In genomic region chr9:87570000-87570834, GRCh38 we compare ENCODE assay signal across 12 cellular contexts.
DNase-seq lines count a peak whose midpoint lies in the region; ATAC-seq and TF ChIP-seq lines count a peak whose summit lies in the region.
"Had no signal": no experiment of that assay in that cellular context is flagged by ENCODE, and none has a peak within 500 bp of the region (broad histone marks: within the 10 kb centered on the region; RNA-seq: fewer than 3 reads in every experiment).

No MANE protein-coding gene starts in this region.

- peak overlapping the region in 1 of 8 donors; percentile 15 for H3K27ac Mint-ChIP-seq in CD8-positive, alpha-beta memory T cell
- H3K27ac Mint-ChIP-seq: activated naive CD4-positive, alpha-beta T cell treated with anti-CD3 and anti-CD28 coated beads, Interleukin-2, amount 50 U/mL, for 24 hours had no signal

- H3K4me1 ChIP-seq in right cardiac atrium (ENCODE audit: control insufficient read depth, insufficient read depth, low read length), result peaks cover 7% of the 10 kb centered on the region
- H3K4me1 ChIP-seq in liver (ENCODE audit: control insufficient read depth in 4 of 4, insufficient read depth in 4 of 4, low read length in 3 of 4), result peaks cover 24 to 80% (median 72%) of the 10 kb centered on the region in 4 donors
- no peaks in the 10 kb centered on the region for H3K4me1 ChIP-seq in CD8-positive, alpha-beta memory T cell (ENCODE audit: insufficient read depth, low read length)

- no peak overlapping the region for H3K4me3 ChIP-seq in right cardiac atrium (ENCODE audit: low read length)
- H3K4me3 ChIP-seq in liver (ENCODE audit: low read depth in 1 of 3, low read length in 3 of 3), result no peak overlapping the region
- no peak overlapping the region for H3K4me3 ChIP-seq in CD8-positive, alpha-beta memory T cell (ENCODE audit: low read length)
- H3K4me3 ChIP-seq: left ventricle myocardium inferior, tibial artery had no signal

- peak; percentile 44 to 55 for TF ChIP-seq RAD21 in liver (IDR thresholded peaks at IDR 0.05)

- no peaks in the 10 kb centered on the region for H3K36me3 Mint-ChIP-seq in CD8-positive, alpha-beta memory T cell
- H3K36me3 Mint-ChIP-seq: activated naive CD4-positive, alpha-beta T cell treated with anti-CD3 and anti-CD28 coated beads, Interleukin-2, amount 50 U/mL, for 24 hours had no signal

- POLR2A ChIA-PET in CD8-positive, alpha-beta memory T cell (lab: Charles Lee), result no interaction called here

- H3K4me3 Mint-ChIP-seq in CD8-positive, alpha-beta memory T cell, result no peak overlapping the region
- H3K4me3 Mint-ChIP-seq: activated naive CD4-positive, alpha-beta T cell treated with anti-CD3 and anti-CD28 coated beads, Interleukin-2, amount 50 U/mL, for 24 hours had no signal

- CTCF ChIA-PET in CD8-positive, alpha-beta memory T cell (lab: Charles Lee), result no interaction called here

- DNase-seq in Right ventricle myocardium superior (no peak), right cardiac atrium (no peak), NCI-H774 (lab: John Stamatoyannopoulos, UW) (peak; percentile 34), SK-N-DZ (ENCODE audit: low spot score) (no peak), activated gamma-delta T cell treated with Interleukin-2 at 50 U/mL for 16 hours (no peak), AG08395 (ENCODE audit: low spot score) (no peak)
- no peak for DNase-seq in CD8-positive, alpha-beta memory T cell
- DNase-seq: KG1, left ventricle myocardium inferior, tibial artery had no signal

- no peaks in the 10 kb centered on the region for H3K9me3 Mint-ChIP-seq in CD8-positive, alpha-beta memory T cell
- H3K9me3 Mint-ChIP-seq: activated naive CD4-positive, alpha-beta T cell treated with anti-CD3 and anti-CD28 coated beads, Interleukin-2, amount 50 U/mL, for 24 hours had no signal

- peaks cover 0 to 6% (median 1%) of the 10 kb centered on the region in 4 donors for H3K36me3 ChIP-seq in liver (ENCODE audit: control insufficient read depth in 4 of 4, insufficient read depth in 3 of 4, low read depth in 1 of 4, low read length in 3 of 4)
- no peaks in the 10 kb centered on the region for H3K36me3 ChIP-seq in CD8-positive, alpha-beta memory T cell (ENCODE audit: insufficient read depth, low read length)
- H3K36me3 ChIP-seq: left ventricle myocardium inferior, tibial artery had no signal

- no peak for TF ChIP-seq CTCF in liver (IDR thresholded peaks at IDR 0.05; ENCODE audit: low read depth, low read length, missing input control)

- H3K27me3 Mint-ChIP-seq in CD8-positive, alpha-beta memory T cell, result peaks cover 5% of the 10 kb centered on the region in 2 donors
- H3K27me3 Mint-ChIP-seq: activated naive CD4-positive, alpha-beta T cell treated with anti-CD3 and anti-CD28 coated beads, Interleukin-2, amount 50 U/mL, for 24 hours had no signal

- H3K4me1 Mint-ChIP-seq in CD8-positive, alpha-beta memory T cell, result no peaks in the 10 kb centered on the region
- H3K4me1 Mint-ChIP-seq: activated naive CD4-positive, alpha-beta T cell treated with anti-CD3 and anti-CD28 coated beads, Interleukin-2, amount 50 U/mL, for 24 hours had no signal

- H3K9ac ChIP-seq in liver (ENCODE audit: low read depth in 1 of 2, low read length in 2 of 2), result peak overlapping the region; percentile 64 to 76

- H3K27me3 ChIP-seq in right cardiac atrium (ENCODE audit: control insufficient read depth, insufficient read depth) (no peaks in the 10 kb centered on the region), liver (ENCODE audit: control insufficient read depth in 4 of 4, insufficient read depth in 4 of 4, low read length in 3 of 4) (no peaks in the 10 kb centered on the region)
- H3K27me3 ChIP-seq in CD8-positive, alpha-beta memory T cell (ENCODE audit: insufficient read depth, low read length, poor library complexity, severe bottlenecking), result no peaks in the 10 kb centered on the region
- H3K27me3 ChIP-seq: tibial artery had no signal

- 75% methylated on average over 3 of the region's 3 CpGs for WGBS in right cardiac atrium
- 16% methylated on average over 3 of the region's 3 CpGs for WGBS in liver

- ATAC-seq in Right ventricle myocardium superior (ENCODE audit: poor library complexity), result peak; percentile 42
- ATAC-seq in right cardiac atrium, result no peak

- no peak overlapping the region for H3K27ac ChIP-seq in right cardiac atrium (ENCODE audit: low read length)
- peak overlapping the region; percentile 71 to 83 for H3K27ac ChIP-seq in liver (ENCODE audit: low read depth in 1 of 2, low read length in 2 of 2)
- no peak overlapping the region for H3K27ac ChIP-seq in CD8-positive, alpha-beta memory T cell (ENCODE audit: low read depth, low read length)
- H3K27ac ChIP-seq: left ventricle myocardium inferior, tibial artery had no signal

- H3K9me3 ChIP-seq in right cardiac atrium (ENCODE audit: control insufficient read depth, low read length) (no peaks in the 10 kb centered on the region), liver (ENCODE audit: control insufficient read depth in 4 of 4, low read length in 3 of 4) (no peaks in the 10 kb centered on the region)
- H3K9me3 ChIP-seq in CD8-positive, alpha-beta memory T cell (ENCODE audit: low read length), result no peaks in the 10 kb centered on the region
- H3K9me3 ChIP-seq: left ventricle myocardium inferior, tibial artery had no signal

- intact Hi-C loops in Right ventricle myocardium superior (cut with DNase I) (no loop called here), right cardiac atrium (cut with DNase I) (no loop called here)

TF ChIP-seq in liver, 16 proteins besides CTCF, POLR2A, EP300 and RAD21:
- TF ChIP-seq JUND (IDR thresholded peaks at IDR 0.05) (peak; percentile 86 to 87), MAX (IDR thresholded peaks at IDR 0.05) (peak; percentile 31), ATF3 (IDR thresholded peaks at IDR 0.05) (peak; percentile 39), FOXA1 (IDR thresholded peaks at IDR 0.05) (peak; percentile 91), SP1 (IDR thresholded peaks at IDR 0.05) (peak; percentile 92), EGR1 (IDR thresholded peaks at IDR 0.05; ENCODE audit: low read depth in 2 of 2) (peak in 1 of 2 donors; percentile 45), ZBTB33 (IDR thresholded peaks at IDR 0.05) (peak; percentile 44), GABPA (IDR thresholded peaks at IDR 0.05 in 1 of 2, conservative IDR thresholded peaks at IDR 0.05 in 1 of 2) (no peak), RXRA (IDR thresholded peaks at IDR 0.05) (peak; percentile 68 to 86), HNF4A (conservative IDR thresholded peaks at IDR 0.05) (peak; percentile 95), NR2F2 (IDR thresholded peaks at IDR 0.05) (no peak), HNF4G (IDR thresholded peaks at IDR 0.05) (peak; percentile 57), TAF1 (conservative IDR thresholded peaks at IDR 0.05) (no peak), REST (IDR thresholded peaks at IDR 0.05) (peak; percentile 25), FOXA2 (IDR thresholded peaks at IDR 0.05) (peak; percentile 97), YY1 (IDR thresholded peaks at IDR 0.05) (no peak)

Comparison
In these comparisons a context has a peak if more than half of its experiments do, and no peak if none do; other contexts are left out.
1. H3K27ac ChIP-seq: peak in liver (2 of 2); none in right cardiac atrium (single experiment) and CD8-positive, alpha-beta memory T cell (single experiment).